11 cellular contexts compared by ENCODE assay signal in the genomic region with DNA sequence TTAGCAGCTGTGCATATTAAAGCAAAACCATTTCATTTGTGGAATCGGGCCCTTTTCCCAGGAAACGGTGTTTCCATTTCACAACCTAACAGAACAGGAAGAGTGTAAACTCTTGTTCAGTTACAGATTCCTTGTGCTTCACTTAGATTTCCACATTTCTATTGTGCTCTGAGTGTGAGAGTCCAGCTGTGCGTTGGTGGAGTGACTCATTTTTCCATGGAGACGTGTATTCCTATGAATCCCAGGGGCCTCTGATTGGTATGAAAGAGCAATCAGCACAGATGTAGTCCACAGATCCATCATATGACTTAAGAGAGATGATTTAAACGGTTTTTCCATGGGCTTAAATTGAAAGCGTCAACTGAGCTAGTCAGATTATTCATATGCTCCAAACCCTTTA. TPM values are rescaled to one million over a fixed set of nuclear protein-coding genes. Genes with fewer than 3 reads are reported as not detected.
DNase-seq lines count a peak whose midpoint lies in the region; ATAC-seq and TF ChIP-seq lines count a peak whose summit lies in the region.
"Had no signal": no experiment of that assay in that cellular context is flagged by ENCODE, and none has a peak within 500 bp of the region (broad histone marks: within the 10 kb centered on the region; RNA-seq: fewer than 3 reads in every experiment).

No MANE protein-coding gene starts in this region.

- H3K4me3 Mint-ChIP-seq in nephron progenitor cell (no peak overlapping the region), T-cell (no peak overlapping the region)
- H3K4me3 Mint-ChIP-seq: CD4-positive, CD25-positive, alpha-beta regulatory T cell; memory B cell had no signal

- TF ChIP-seq CTCF in AG04449 (IDR thresholded peaks at IDR 0.05; ENCODE audit: insufficient read depth, low read length, missing control alignments): no peak
- TF ChIP-seq CTCF in esophagus squamous epithelium (IDR thresholded peaks at IDR 0.05): no peak
- no peak for TF ChIP-seq CTCF in nephron progenitor cell (IDR thresholded peaks at IDR 0.05)

- H3K27me3 Mint-ChIP-seq in nephron progenitor cell (ENCODE audit: low read depth, poor library complexity): peaks cover 29% of the 10 kb centered on the region
- H3K27me3 Mint-ChIP-seq in T-cell: no peaks in the 10 kb centered on the region

- H3K9me3 ChIP-seq in esophagus squamous epithelium: no peaks in the 10 kb centered on the region

- DNase-seq in AG04449 (ENCODE audit: low read depth, low spot score) (peak; percentile 89), NCI-H69 (lab: John Stamatoyannopoulos, UW) (peak; percentile 81), esophagus squamous epithelium (lab: John Stamatoyannopoulos, UW) (no peak), non-pigmented ciliary epithelial cell (ENCODE audit: low read depth) (peak; percentile 94), nephron progenitor cell (no peak), NCI-H748 treated with DMSO at 0.1 percent for 48 hours (lab: John Stamatoyannopoulos, UW) (no peak), T-cell (no peak)
- DNase-seq: CD4-positive, CD25-positive, alpha-beta regulatory T cell; NCI-H1417 treated with DMSO at 0.1 percent for 48 hours had no signal

- no peak overlapping the region for H3K27ac Mint-ChIP-seq in nephron progenitor cell
- no peak overlapping the region for H3K27ac Mint-ChIP-seq in T-cell
- H3K27ac Mint-ChIP-seq: CD4-positive, CD25-positive, alpha-beta regulatory T cell; memory B cell had no signal

- intact Hi-C loops in esophagus squamous epithelium (cut with DNase I): no loop called here

- no peaks in the 10 kb centered on the region for H3K27me3 ChIP-seq in esophagus squamous epithelium

- H3K36me3 Mint-ChIP-seq in nephron progenitor cell (ENCODE audit: low read depth) (no peaks in the 10 kb centered on the region), T-cell (no peaks in the 10 kb centered on the region)
- H3K36me3 Mint-ChIP-seq: memory B cell had no signal

- WGBS in esophagus squamous epithelium, 2 donors: 24 to 39% methylated on average over 6 of the region's 6 CpGs

- H3K4me1 ChIP-seq in esophagus squamous epithelium: peaks cover 0 to 29% (median 7%) of the 10 kb centered on the region in 3 donors

- CTCF ChIA-PET in AG04449 (lab: Yijun Ruan, JAX) (interaction anchor here (1.2 to 2.0 kb wide), 4 partner anchors 24 to 113 kb away, joined by 3 to 5 read pairs (median 3); no protein-coding TSS in a partner anchor), T-cell (lab: Charles Lee) (interaction anchor here in 1 of 2 donors (0.6 kb wide), 1 partner anchor 470 kb away, joined by 5 read pairs; no protein-coding TSS in a partner anchor)

- no peak overlapping the region for H3K4me3 ChIP-seq in AG04449 (ENCODE audit: low read depth, low read length)
- no peak overlapping the region for H3K4me3 ChIP-seq in esophagus squamous epithelium

- no peaks in the 10 kb centered on the region for H3K9me3 Mint-ChIP-seq in nephron progenitor cell
- H3K9me3 Mint-ChIP-seq in T-cell: no peaks in the 10 kb centered on the region
- H3K9me3 Mint-ChIP-seq: CD4-positive, CD25-positive, alpha-beta regulatory T cell; memory B cell had no signal

- ATAC-seq in T-cell (replicated peaks in 1 of 4) (no peak), HG02938 (IDR thresholded peaks at IDR 0.05; ENCODE audit: unreplicated experiment) (no peak)

- POLR2A ChIA-PET in AG04449 (lab: Yijun Ruan, JAX): interaction anchor here (0.6 to 2.9 kb wide), 3 partner anchors 14 to 685 kb away, joined by 3 to 14 read pairs (median 7); a partner anchor contains a TSS
- POLR2A ChIA-PET in T-cell (lab: Charles Lee): no interaction called here

- TF ChIP-seq POLR2A in esophagus squamous epithelium (IDR thresholded peaks at IDR 0.05): no peak

- peak overlapping the region; percentile 34 to 80 (median 56) for H3K27ac ChIP-seq in esophagus squamous epithelium

- H3K36me3 ChIP-seq in esophagus squamous epithelium: no peaks in the 10 kb centered on the region

- H3K4me1 Mint-ChIP-seq in nephron progenitor cell (peaks cover 5% of the 10 kb centered on the region), T-cell (peaks cover 2 to 4% (median 2%) of the 10 kb centered on the region in 3 donors)

RNA-seq across cellular contexts. Expression of a gene that starts 13.3 kb away (rescaled TPM):
- total RNA-seq in esophagus squamous epithelium: 100 to 1,000 TPM in 2 of 4 donors, 10 to 100 TPM in 2; 67.8 to 210 (median 113) TPM
- 1 to 10 TPM in 4 of 5 donors, under 1 TPM in 1; 0.83 to 2.3 (median 2.1) TPM for total RNA-seq in T-cell

RNA-seq across cellular contexts. Expression of a gene that starts 22.3 kb away (rescaled TPM):
- 10 to 100 TPM; 35.9 to 62.7 (median 47.5) TPM for total RNA-seq in esophagus squamous epithelium
- 10 to 100 TPM; 11.1 to 18.0 (median 14.9) TPM for total RNA-seq in T-cell

RNA-seq across cellular contexts. Expression of a gene that starts 48.2 kb away (rescaled TPM):
- total RNA-seq in esophagus squamous epithelium (100 to 1,000 TPM; 137 to 229 (median 176) TPM), T-cell (100 to 1,000 TPM; 113 to 242 (median 129) TPM)

Comparison
In these comparisons a context has a peak if more than half of its experiments do, and no peak if none do; other contexts are left out.
1. DNase-seq: peak in AG04449 (single experiment), NCI-H69 (single experiment) and non-pigmented ciliary epithelial cell (single experiment); none in esophagus squamous epithelium (single experiment), nephron progenitor cell (single experiment), NCI-H748 treated with DMSO at 0.1 percent for 48 hours (single experiment) and T-cell (0 of 34).
2. RNA of a gene that starts 13.3 kb away (total RNA-seq): 67.8 to 210 TPM in esophagus squamous epithelium; 0.83 to 2.3 TPM in T-cell; every median in the first group is over 10 times any median in the second.